ENCODE assay signal across 1 cellular context in genomic region chr5:31531888-31532710, GRCh38.
TF ChIP-seq lines count a peak whose summit lies in the region.

C5orf22 (plus strand) TSS chr5:31532301; CDS start chr5:31532393, 92 bp downstream.
A gene with protein sequence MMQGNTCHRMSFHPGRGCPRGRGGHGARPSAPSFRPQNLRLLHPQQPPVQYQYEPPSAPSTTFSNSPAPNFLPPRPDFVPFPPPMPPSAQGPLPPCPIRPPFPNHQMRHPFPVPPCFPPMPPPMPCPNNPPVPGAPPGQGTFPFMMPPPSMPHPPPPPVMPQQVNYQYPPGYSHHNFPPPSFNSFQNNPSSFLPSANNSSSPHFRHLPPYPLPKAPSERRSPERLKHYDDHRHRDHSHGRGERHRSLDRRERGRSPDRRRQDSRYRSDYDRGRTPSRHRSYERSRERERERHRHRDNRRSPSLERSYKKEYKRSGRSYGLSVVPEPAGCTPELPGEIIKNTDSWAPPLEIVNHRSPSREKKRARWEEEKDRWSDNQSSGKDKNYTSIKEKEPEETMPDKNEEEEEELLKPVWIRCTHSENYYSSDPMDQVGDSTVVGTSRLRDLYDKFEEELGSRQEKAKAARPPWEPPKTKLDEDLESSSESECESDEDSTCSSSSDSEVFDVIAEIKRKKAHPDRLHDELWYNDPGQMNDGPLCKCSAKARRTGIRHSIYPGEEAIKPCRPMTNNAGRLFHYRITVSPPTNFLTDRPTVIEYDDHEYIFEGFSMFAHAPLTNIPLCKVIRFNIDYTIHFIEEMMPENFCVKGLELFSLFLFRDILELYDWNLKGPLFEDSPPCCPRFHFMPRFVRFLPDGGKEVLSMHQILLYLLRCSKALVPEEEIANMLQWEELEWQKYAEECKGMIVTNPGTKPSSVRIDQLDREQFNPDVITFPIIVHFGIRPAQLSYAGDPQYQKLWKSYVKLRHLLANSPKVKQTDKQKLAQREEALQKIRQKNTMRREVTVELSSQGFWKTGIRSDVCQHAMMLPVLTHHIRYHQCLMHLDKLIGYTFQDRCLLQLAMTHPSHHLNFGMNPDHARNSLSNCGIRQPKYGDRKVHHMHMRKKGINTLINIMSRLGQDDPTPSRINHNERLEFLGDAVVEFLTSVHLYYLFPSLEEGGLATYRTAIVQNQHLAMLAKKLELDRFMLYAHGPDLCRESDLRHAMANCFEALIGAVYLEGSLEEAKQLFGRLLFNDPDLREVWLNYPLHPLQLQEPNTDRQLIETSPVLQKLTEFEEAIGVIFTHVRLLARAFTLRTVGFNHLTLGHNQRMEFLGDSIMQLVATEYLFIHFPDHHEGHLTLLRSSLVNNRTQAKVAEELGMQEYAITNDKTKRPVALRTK (N-terminal part only) (minus strand): TSS chr5:31532093. CDS start chr5:31529059, 3,034 bp downstream.

TF ChIP-seq in HEK293, 187 proteins besides CTCF, POLR2A, EP300 and RAD21 (continued from another document and continues in another):
- TF ChIP-seq ZNF398 (tag by site-specific recombination; IDR thresholded peaks at IDR 0.05) (no peak), ZNF335 (tag by site-specific recombination; conservative IDR thresholded peaks at IDR 0.05) (peak; percentile 93), ZNF274 (IDR thresholded peaks at IDR 0.05; ENCODE audit: low read length) (no peak), ZNF274 (tag by site-specific recombination; IDR thresholded peaks at IDR 0.05; ENCODE audit: borderline replicate concordance) (no peak), ZNF670 (tag by site-specific recombination; IDR thresholded peaks at IDR 0.05; ENCODE audit: low read depth) (no peak), ZSCAN16 (tag by site-specific recombination; IDR thresholded peaks at IDR 0.05) (no peak), TRIM28 (IDR thresholded peaks at IDR 0.05; ENCODE audit: borderline replicate concordance, low read length) (no peak; the same call in 1 of the 2 replicates), ZNF610 (tag by site-specific recombination; IDR thresholded peaks at IDR 0.05; ENCODE audit: borderline replicate concordance) (peak; percentile 59; the same call in 1 of the 2 replicates), ZNF677 (tag by site-specific recombination; IDR thresholded peaks at IDR 0.05) (no peak), ZNF623 (tag by site-specific recombination; IDR thresholded peaks at IDR 0.05) (0 out of 2 replicates have a peak, but pooled peaks have one; percentile 8), ZXDB (tag by site-specific recombination; IDR thresholded peaks at IDR 0.05) (peak; percentile 68), KLF16 (tag by site-specific recombination; IDR thresholded peaks at IDR 0.05) (no peak), GLI2 (tag by site-specific recombination; IDR thresholded peaks at IDR 0.05; ENCODE audit: borderline replicate concordance, low read depth) (no peak), ZNF768 (tag by site-specific recombination; IDR thresholded peaks at IDR 0.05) (no peak), ZBTB11 (tag by site-specific recombination; conservative IDR thresholded peaks at IDR 0.05; ENCODE audit: low read depth) (peak; percentile 92), HOXA7 (CRISPR knock-in tag; IDR thresholded peaks at IDR 0.05; ENCODE audit: borderline replicate concordance) (no peak), ZNF560 (tag by site-specific recombination; IDR thresholded peaks at IDR 0.05; ENCODE audit: borderline replicate concordance) (no peak), ZNF501 (tag by site-specific recombination; IDR thresholded peaks at IDR 0.05) (peak; percentile 57; the same call in 1 of the 2 replicates), ZNF837 (tag by site-specific recombination; IDR thresholded peaks at IDR 0.05) (no peak), ZNF645 (tag by site-specific recombination; IDR thresholded peaks at IDR 0.05) (no peak), ZNF302 (tag by site-specific recombination; IDR thresholded peaks at IDR 0.05; ENCODE audit: low read depth) (no peak), ZSCAN18 (tag by site-specific recombination; IDR thresholded peaks at IDR 0.05) (no peak), ZNF416 (tag by site-specific recombination; IDR thresholded peaks at IDR 0.05) (no peak), OVOL3 (tag by site-specific recombination; IDR thresholded peaks at IDR 0.05) (no peak; the same call in 1 of the 2 replicates), ZNF132 (tag by site-specific recombination; IDR thresholded peaks at IDR 0.05; ENCODE audit: borderline replicate concordance) (no peak), GFI1B (tag by site-specific recombination; IDR thresholded peaks at IDR 0.05) (no peak), ZNF175 (tag by site-specific recombination; IDR thresholded peaks at IDR 0.05) (no peak), SP2 (tag by site-specific recombination; IDR thresholded peaks at IDR 0.05) (peak; percentile 100), ZNF341 (tag by site-specific recombination; IDR thresholded peaks at IDR 0.05; ENCODE audit: low read depth) (peak; percentile 72), ZNF510 (tag by site-specific recombination; IDR thresholded peaks at IDR 0.05; ENCODE audit: insufficient replicate concordance) (no peak), ZNF600 (tag by site-specific recombination; IDR thresholded peaks at IDR 0.05) (no peak; the same call in 1 of the 2 replicates), BCL11B (tag by site-specific recombination; IDR thresholded peaks at IDR 0.05; ENCODE audit: low read depth) (no peak), ZNF184 (tag by site-specific recombination; IDR thresholded peaks at IDR 0.05) (no peak), ZNF513 (tag by site-specific recombination; IDR thresholded peaks at IDR 0.05) (no peak), ZBTB8A (tag by site-specific recombination; IDR thresholded peaks at IDR 0.05) (peak; percentile 92), SP3 (tag by site-specific recombination; IDR thresholded peaks at IDR 0.05) (peak; percentile 81; the same call in 1 of the 2 replicates), ZNF621 (tag by site-specific recombination; IDR thresholded peaks at IDR 0.05) (no peak), ZNF433 (tag by site-specific recombination; IDR thresholded peaks at IDR 0.05; ENCODE audit: low read depth) (no peak)
- TF ChIP-seq, protein P1, sequence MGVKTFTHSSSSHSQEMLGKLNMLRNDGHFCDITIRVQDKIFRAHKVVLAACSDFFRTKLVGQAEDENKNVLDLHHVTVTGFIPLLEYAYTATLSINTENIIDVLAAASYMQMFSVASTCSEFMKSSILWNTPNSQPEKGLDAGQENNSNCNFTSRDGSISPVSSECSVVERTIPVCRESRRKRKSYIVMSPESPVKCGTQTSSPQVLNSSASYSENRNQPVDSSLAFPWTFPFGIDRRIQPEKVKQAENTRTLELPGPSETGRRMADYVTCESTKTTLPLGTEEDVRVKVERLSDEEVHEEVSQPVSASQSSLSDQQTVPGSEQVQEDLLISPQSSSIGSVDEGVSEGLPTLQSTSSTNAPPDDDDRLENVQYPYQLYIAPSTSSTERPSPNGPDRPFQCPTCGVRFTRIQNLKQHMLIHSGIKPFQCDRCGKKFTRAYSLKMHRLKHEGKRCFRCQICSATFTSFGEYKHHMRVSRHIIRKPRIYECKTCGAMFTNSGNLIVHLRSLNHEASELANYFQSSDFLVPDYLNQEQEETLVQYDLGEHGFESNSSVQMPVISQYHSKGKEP (tag by site-specific recombination; IDR thresholded peaks at IDR 0.05), result no peak
- TF ChIP-seq, protein P2, sequence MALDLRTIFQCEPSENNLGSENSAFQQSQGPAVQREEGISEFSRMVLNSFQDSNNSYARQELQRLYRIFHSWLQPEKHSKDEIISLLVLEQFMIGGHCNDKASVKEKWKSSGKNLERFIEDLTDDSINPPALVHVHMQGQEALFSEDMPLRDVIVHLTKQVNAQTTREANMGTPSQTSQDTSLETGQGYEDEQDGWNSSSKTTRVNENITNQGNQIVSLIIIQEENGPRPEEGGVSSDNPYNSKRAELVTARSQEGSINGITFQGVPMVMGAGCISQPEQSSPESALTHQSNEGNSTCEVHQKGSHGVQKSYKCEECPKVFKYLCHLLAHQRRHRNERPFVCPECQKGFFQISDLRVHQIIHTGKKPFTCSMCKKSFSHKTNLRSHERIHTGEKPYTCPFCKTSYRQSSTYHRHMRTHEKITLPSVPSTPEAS (tag by site-specific recombination; IDR thresholded peaks at IDR 0.05), result no peak
- TF ChIP-seq, protein P3, sequence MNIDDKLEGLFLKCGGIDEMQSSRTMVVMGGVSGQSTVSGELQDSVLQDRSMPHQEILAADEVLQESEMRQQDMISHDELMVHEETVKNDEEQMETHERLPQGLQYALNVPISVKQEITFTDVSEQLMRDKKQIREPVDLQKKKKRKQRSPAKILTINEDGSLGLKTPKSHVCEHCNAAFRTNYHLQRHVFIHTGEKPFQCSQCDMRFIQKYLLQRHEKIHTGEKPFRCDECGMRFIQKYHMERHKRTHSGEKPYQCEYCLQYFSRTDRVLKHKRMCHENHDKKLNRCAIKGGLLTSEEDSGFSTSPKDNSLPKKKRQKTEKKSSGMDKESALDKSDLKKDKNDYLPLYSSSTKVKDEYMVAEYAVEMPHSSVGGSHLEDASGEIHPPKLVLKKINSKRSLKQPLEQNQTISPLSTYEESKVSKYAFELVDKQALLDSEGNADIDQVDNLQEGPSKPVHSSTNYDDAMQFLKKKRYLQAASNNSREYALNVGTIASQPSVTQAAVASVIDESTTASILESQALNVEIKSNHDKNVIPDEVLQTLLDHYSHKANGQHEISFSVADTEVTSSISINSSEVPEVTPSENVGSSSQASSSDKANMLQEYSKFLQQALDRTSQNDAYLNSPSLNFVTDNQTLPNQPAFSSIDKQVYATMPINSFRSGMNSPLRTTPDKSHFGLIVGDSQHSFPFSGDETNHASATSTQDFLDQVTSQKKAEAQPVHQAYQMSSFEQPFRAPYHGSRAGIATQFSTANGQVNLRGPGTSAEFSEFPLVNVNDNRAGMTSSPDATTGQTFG (tag by site-specific recombination; IDR thresholded peaks at IDR 0.05; ENCODE audit: borderline replicate concordance), result no peak
- TF ChIP-seq, protein P4, sequence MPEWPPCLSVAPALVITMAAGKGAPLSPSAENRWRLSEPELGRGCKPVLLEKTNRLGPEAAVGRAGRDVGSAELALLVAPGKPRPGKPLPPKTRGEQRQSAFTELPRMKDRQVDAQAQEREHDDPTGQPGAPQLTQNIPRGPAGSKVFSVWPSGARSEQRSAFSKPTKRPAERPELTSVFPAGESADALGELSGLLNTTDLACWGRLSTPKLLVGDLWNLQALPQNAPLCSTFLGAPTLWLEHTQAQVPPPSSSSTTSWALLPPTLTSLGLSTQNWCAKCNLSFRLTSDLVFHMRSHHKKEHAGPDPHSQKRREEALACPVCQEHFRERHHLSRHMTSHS (tag by site-specific recombination; IDR thresholded peaks at IDR 0.05), result no peak
